Comparison of ENCODE assay signal across 1 cellular context in genomic region chrX:80471582-80471981, GRCh38.
A peak's percentile ranks its signal among the peaks of the same experiment; 100 is the strongest.
TF ChIP-seq lines count a peak whose summit lies in the region.

No MANE protein-coding gene starts in this region.

TF ChIP-seq in HEK293, 187 proteins besides CTCF, POLR2A, EP300 and RAD21 (continued from another document):
- TF ChIP-seq ZEB2 (tag by site-specific recombination; IDR thresholded peaks at IDR 0.05) (no peak), ZNF560 (tag by site-specific recombination; IDR thresholded peaks at IDR 0.05; ENCODE audit: borderline replicate concordance) (peak; percentile 74; the same call in 1 of the 2 replicates), ZNF174 (tag by site-specific recombination; IDR thresholded peaks at IDR 0.05) (no peak), ZNF701 (tag by site-specific recombination; IDR thresholded peaks at IDR 0.05) (no peak), ZNF518A (tag by site-specific recombination; conservative IDR thresholded peaks at IDR 0.05; ENCODE audit: low read depth) (peak; percentile 71), ZNF24 (tag by site-specific recombination; IDR thresholded peaks at IDR 0.05) (no peak), PRDM1 (tag by site-specific recombination; IDR thresholded peaks at IDR 0.05) (no peak), HOXA7 (CRISPR knock-in tag; IDR thresholded peaks at IDR 0.05; ENCODE audit: borderline replicate concordance) (no peak), ZXDB (tag by site-specific recombination; IDR thresholded peaks at IDR 0.05) (0 out of 2 replicates have a peak, but pooled peaks have one; percentile 25), ZSCAN16 (tag by site-specific recombination; IDR thresholded peaks at IDR 0.05) (no peak), GLI2 (tag by site-specific recombination; IDR thresholded peaks at IDR 0.05; ENCODE audit: borderline replicate concordance, low read depth) (no peak; the same call in 1 of the 2 replicates), ZNF449 (tag by site-specific recombination; IDR thresholded peaks at IDR 0.05) (no peak), ZNF324 (tag by site-specific recombination; IDR thresholded peaks at IDR 0.05) (no peak), ZNF623 (tag by site-specific recombination; IDR thresholded peaks at IDR 0.05) (peak; percentile 45; the same call in 1 of the 2 replicates), ZNF404 (tag by site-specific recombination; IDR thresholded peaks at IDR 0.05) (no peak), ZNF10 (tag by site-specific recombination; IDR thresholded peaks at IDR 0.05) (no peak), REST (tag by site-specific recombination; IDR thresholded peaks at IDR 0.05) (peak; percentile 46; the same call in 1 of the 2 replicates), ZBTB21 (tag by site-specific recombination; IDR thresholded peaks at IDR 0.05) (0 out of 2 replicates have a peak, but pooled peaks have one; percentile 33), ZBTB1 (tag by site-specific recombination; IDR thresholded peaks at IDR 0.05) (0 out of 2 replicates have a peak, but pooled peaks have one; percentile 44), ZNF423 (tag by site-specific recombination; IDR thresholded peaks at IDR 0.05) (no peak), ZNF211 (tag by site-specific recombination; IDR thresholded peaks at IDR 0.05; ENCODE audit: low read depth) (no peak), ZNF600 (tag by site-specific recombination; IDR thresholded peaks at IDR 0.05) (no peak)
